Comparison of ENCODE assay signal across 28 cellular contexts in genomic region chr3:14789221-14789620, GRCh38. TPM values are rescaled to one million over a fixed set of nuclear protein-coding genes. Genes with fewer than 3 reads are reported as not detected.
"Had no signal": no experiment of that assay in that cellular context is flagged by ENCODE, and none has a peak within 500 bp of the region (broad histone marks: within the 10 kb centered on the region; RNA-seq: fewer than 3 reads in every experiment).

No MANE protein-coding gene starts in this region.

- H3K36me3 ChIP-seq: esophagus squamous epithelium, pancreas, right atrium auricular region, vagina had no signal

- H3K9me3 ChIP-seq: esophagus squamous epithelium, pancreas, right atrium auricular region, vagina had no signal

- H3K27ac ChIP-seq: epithelial cell of prostate, esophagus squamous epithelium, pancreas, right atrium auricular region, vagina had no signal

- H3K4me3 ChIP-seq: esophagus squamous epithelium, pancreas, right atrium auricular region, vagina had no signal

- H3K4me1 ChIP-seq: pancreas had no signal

- H3K27me3 ChIP-seq: right atrium auricular region, vagina had no signal

- DNase-seq: activated CD4-positive, alpha-beta memory T cell treated with anti-CD3 and anti-CD28 coated beads, Interleukin-2, amount 10 ng/mL, durations not matched to agents 7 days and 5 days; activated CD4-positive, alpha-beta T cell treated with anti-CD3 and anti-CD28 coated beads for 1 hour; activated CD4-positive, alpha-beta T cell treated with anti-CD3 and anti-CD28 coated beads, Interleukin-2, amount 10 ng/mL, durations not matched to agents 7 days and 5 days; activated CD8-positive, alpha-beta memory T cell treated with anti-CD3 and anti-CD28 coated beads, Interleukin-2, amount 50 U/mL, for 48 hours; activated gamma-delta T cell treated with Interleukin-2 at 50 U/mL for 16 hours; activated naive CD4-positive, alpha-beta T cell treated with anti-CD3 and anti-CD28 coated beads, Interleukin-2, amount 50 U/mL, for 16 hours; activated T-cell treated with anti-CD3 and anti-CD28 coated beads, Interleukin-2, amount 50 U/mL, for 4 hours; amniotic stem cell; central memory CD4-positive, alpha-beta T cell; effector CD8-positive, alpha-beta T cell; esophagus squamous epithelium; left cardiac atrium; left ventricle myocardium superior; naive B cell; nucleus accumbens; stimulated activated CD4-positive, alpha-beta T cell treated with anti-CD3 and anti-CD28 coated beads, Interleukin-12 subunit alpha, Interleukin-12 subunit beta, amount 100 ng/mL, for 4 hours; stimulated activated CD4-positive, alpha-beta T cell treated with anti-CD3 and anti-CD28 coated beads, Interleukin-4, amount 100 ng/mL, for 24 hours; T-helper 2 cell had no signal

- FAIRE-seq: endometrium, frontal cortex, islet of Langerhans, pancreas had no signal

- ATAC-seq: activated T-cell treated with anti-CD3 and anti-CD28 coated beads, Interleukin-2, amount 50 U/mL, for 4 hours; activated T-helper 17 cell treated with anti-CD3 and anti-CD28 coated beads, Interleukin-2, amount 50 U/mL, for 72 hours; left cardiac atrium; left ventricle myocardium superior; pancreas; stimulated activated effector memory CD8-positive, alpha-beta T cell treated with anti-CD3 and anti-CD28 coated beads, Interleukin-12 subunit alpha, Interleukin-12 subunit beta, amount 100 ng/mL, for 72 hours had no signal

RNA-seq across cellular contexts. Expression of gene FGD5, which starts 29.5 kb away (rescaled TPM):
- polyA plus RNA-seq: neural cell had no signal
